9 cellular contexts compared by ENCODE assay signal in genomic region chr3:152283492-152284381, GRCh38. TPM values are rescaled to one million over a fixed set of nuclear protein-coding genes. Genes with fewer than 3 reads are reported as not detected.
DNase-seq lines count a peak whose midpoint lies in the region; ATAC-seq and TF ChIP-seq lines count a peak whose summit lies in the region.
"Had no signal": no experiment of that assay in that cellular context is flagged by ENCODE, and none has a peak within 500 bp of the region (broad histone marks: within the 10 kb centered on the region; RNA-seq: fewer than 3 reads in every experiment).

No MANE protein-coding gene starts in this region.

- POLR2A ChIA-PET in MCF 10A (lab: Yijun Ruan, JAX) (interaction anchor here (0.7 to 3.6 kb wide), 7 partner anchors 11 to 796 kb away, joined by 3 to 23 read pairs (median 4); partner anchors contain the start of gene MBNL1), Panc1 (lab: Charles Lee) (interaction anchor here (0.6 kb wide), 1 partner anchor 75 kb away, joined by 3 read pairs; no protein-coding TSS in a partner anchor)

- no peak for TF ChIP-seq POLR2A in breast epithelium (IDR thresholded peaks at IDR 0.05)
- no peak for TF ChIP-seq POLR2A in transverse colon (IDR thresholded peaks at IDR 0.05)

- no TSS peak for BruUV-seq in MCF 10A (replicated peaks; lab: Mats Ljungman, UMichigan)
- no TSS peak for BruUV-seq in Panc1 (replicated peaks; lab: Mats Ljungman, UMichigan)

- H3K27ac ChIP-seq in breast epithelium (peak overlapping the region; percentile 65 to 72), Panc1 (ENCODE audit: low read length) (0 out of 2 replicates have a peak overlapping the region, but pooled peaks have one; percentile 45), right cardiac atrium (ENCODE audit: low read length) (peak overlapping the region; percentile 92), transverse colon (peak overlapping the region; percentile 51 to 97 (median 63))

- no peaks in the 10 kb centered on the region for H3K9me3 ChIP-seq in breast epithelium
- H3K9me3 ChIP-seq in Panc1 (ENCODE audit: control insufficient read depth, insufficient read depth, low read depth, low read length) = no peaks in the 10 kb centered on the region
- H3K9me3 ChIP-seq in right cardiac atrium (ENCODE audit: control insufficient read depth, low read length) = no peaks in the 10 kb centered on the region
- H3K9me3 ChIP-seq in transverse colon = no peaks in the 10 kb centered on the region
- no peaks in the 10 kb centered on the region for H3K9me3 ChIP-seq in MG63

- ATAC-seq in Panc1 = no peak
- peak in 1 of 2 donors; percentile 12 for ATAC-seq in right cardiac atrium

- intact Hi-C loops in breast epithelium (cut with DNase I; ENCODE audit: low total_unique reads) (no loop called here), MCF 10A (cut with micrococcal nuclease) (no loop called here), Panc1 (cut with micrococcal nuclease; ENCODE audit: unreplicated experiment) (no loop called here), right cardiac atrium (cut with DNase I) (no loop called here), transverse colon (cut with DNase I; ENCODE audit: low total_unique reads) (no loop called here)

- in situ Hi-C loops in Panc1 (cut with HindIII; ENCODE audit: low pct_unique_long_range_greater_than_20kb, low sequenced_read_pairs) (no loop called here), transverse colon (cut with MboI; ENCODE audit: low pct_ligation_motif_present in 1 of 4, low pct_unique_long_range_greater_than_20kb in 1 of 4, low sequenced_read_pairs in 3 of 4) (loop anchor here in 1 of 4 donors (25.0 kb wide), 1 partner anchor 154 kb away; no protein-coding TSS in a partner anchor)

- H3K4me3 Mint-ChIP-seq in MCF 10A (ENCODE audit: unreplicated experiment) = no peak overlapping the region

- H3K9me3 Mint-ChIP-seq in MCF 10A (ENCODE audit: unreplicated experiment) = no peaks in the 10 kb centered on the region
- H3K9me3 Mint-ChIP-seq: activated naive CD4-positive, alpha-beta T cell treated with anti-CD3 and anti-CD28 coated beads, Interleukin-2, amount 50 U/mL, for 72 hours had no signal

- H3K27me3 Mint-ChIP-seq in MCF 10A (ENCODE audit: insufficient read depth, unreplicated experiment) = no peaks in the 10 kb centered on the region

- no peak overlapping the region for H3K27ac Mint-ChIP-seq in MCF 10A (ENCODE audit: low read depth, unreplicated experiment)

- TF ChIP-seq CTCF in breast epithelium (IDR thresholded peaks at IDR 0.05) (no peak), MCF 10A (IDR thresholded peaks at IDR 0.05; ENCODE audit: unreplicated experiment) (no peak), Panc1 (IDR thresholded peaks at IDR 0.05) (no peak), transverse colon (IDR thresholded peaks at IDR 0.05) (no peak)

- no peak overlapping the region for H3K4me3 ChIP-seq in breast epithelium
- H3K4me3 ChIP-seq in Panc1 (ENCODE audit: low read depth in 2 of 2, low read length in 2 of 2) = no peak overlapping the region
- H3K4me3 ChIP-seq in right cardiac atrium (ENCODE audit: low read length) = no peak overlapping the region
- H3K4me3 ChIP-seq in transverse colon = no peak overlapping the region
- no peak overlapping the region for H3K4me3 ChIP-seq in MG63

- DNase-seq in breast epithelium (ENCODE audit: low spot score in 2 of 2) (no peak), MCF 10A (ENCODE audit: unreplicated experiment) (no peak), Panc1 (ENCODE audit: low read depth, low spot score) (no peak), right cardiac atrium (no peak), transverse colon (no peak), GM03348 (ENCODE audit: low spot score) (no peak), MG63 (no peak), mucosa of gallbladder (ENCODE audit: low spot score) (no peak)

- CTCF ChIA-PET in MCF 10A (lab: Yijun Ruan, JAX) (interaction anchor here (0.6 to 0.9 kb wide), 3 partner anchors 86 to 156 kb away, joined by 3 to 5 read pairs (median 3); no protein-coding TSS in a partner anchor), Panc1 (lab: Charles Lee) (interaction anchor here (0.7 kb wide), 1 partner anchor 13 kb away, joined by 4 read pairs; no protein-coding TSS in a partner anchor)

- H3K36me3 ChIP-seq in breast epithelium = no peaks in the 10 kb centered on the region
- H3K36me3 ChIP-seq in Panc1 (ENCODE audit: control insufficient read depth, insufficient read depth, low read length) = no peaks in the 10 kb centered on the region
- no peaks in the 10 kb centered on the region for H3K36me3 ChIP-seq in transverse colon
- peaks cover 32% of the 10 kb centered on the region for H3K36me3 ChIP-seq in MG63

- WGBS in right cardiac atrium = 92% methylated on average over 2 of the region's 2 CpGs
- WGBS in transverse colon (ENCODE audit: low coverage in 1 of 2), 2 donors = 63% methylated on average over 2 of the region's 2 CpGs

- H3K36me3 Mint-ChIP-seq in MCF 10A (ENCODE audit: insufficient read depth, unreplicated experiment) = no peaks in the 10 kb centered on the region

- H3K4me1 ChIP-seq in breast epithelium = peaks cover 0 to 24% of the 10 kb centered on the region in 2 donors
- peaks cover 31% of the 10 kb centered on the region for H3K4me1 ChIP-seq in Panc1 (ENCODE audit: control insufficient read depth, insufficient read depth, low read length)
- H3K4me1 ChIP-seq in right cardiac atrium (ENCODE audit: control insufficient read depth, insufficient read depth, low read length) = peaks cover 10% of the 10 kb centered on the region
- H3K4me1 ChIP-seq in transverse colon = peaks cover 37 to 82% (median 53%) of the 10 kb centered on the region in 4 donors

- TF ChIP-seq EP300 in transverse colon (IDR thresholded peaks at IDR 0.05; ENCODE audit: low read depth) = no peak

- H3K27me3 ChIP-seq in breast epithelium = no peaks in the 10 kb centered on the region
- no peaks in the 10 kb centered on the region for H3K27me3 ChIP-seq in Panc1 (ENCODE audit: control insufficient read depth, insufficient read depth, low read length)
- H3K27me3 ChIP-seq in right cardiac atrium (ENCODE audit: control insufficient read depth, insufficient read depth) = no peaks in the 10 kb centered on the region
- no peaks in the 10 kb centered on the region for H3K27me3 ChIP-seq in transverse colon
- no peaks in the 10 kb centered on the region for H3K27me3 ChIP-seq in MG63

- H3K4me1 Mint-ChIP-seq in MCF 10A (ENCODE audit: insufficient read depth, unreplicated experiment) = peaks cover 30% of the 10 kb centered on the region

RNA-seq across cellular contexts. Expression of gene MBNL1, which starts 15.0 kb away (rescaled TPM):
- total RNA-seq in breast epithelium = 100 to 1,000 TPM; 314 to 702 (median 353) TPM
- total RNA-seq in MCF 10A (2022) = 114 and 139 TPM in 2 replicates
- 140 TPM for total RNA-seq in Panc1 (2021; ENCODE audit: unreplicated experiment)
- 55.2 TPM for polyA plus RNA-seq in Panc1 (2012; ENCODE audit: insufficient read length)
- 100 to 1,000 TPM; 142 to 160 (median 154) TPM for total RNA-seq in right cardiac atrium
- polyA plus RNA-seq in right cardiac atrium = 52.7 TPM
- total RNA-seq in transverse colon = 100 to 1,000 TPM; 232 to 658 (median 509) TPM
- total RNA-seq in MG63 (2014; rRNA removed; shearing (Covaris generic); ENCODE audit: low replicate concordance) = 171 and 176 TPM in 2 replicates
- total RNA-seq in mucosa of gallbladder = 223 TPM
